ENCODE assay signal across 1 cellular context in the genomic region with DNA sequence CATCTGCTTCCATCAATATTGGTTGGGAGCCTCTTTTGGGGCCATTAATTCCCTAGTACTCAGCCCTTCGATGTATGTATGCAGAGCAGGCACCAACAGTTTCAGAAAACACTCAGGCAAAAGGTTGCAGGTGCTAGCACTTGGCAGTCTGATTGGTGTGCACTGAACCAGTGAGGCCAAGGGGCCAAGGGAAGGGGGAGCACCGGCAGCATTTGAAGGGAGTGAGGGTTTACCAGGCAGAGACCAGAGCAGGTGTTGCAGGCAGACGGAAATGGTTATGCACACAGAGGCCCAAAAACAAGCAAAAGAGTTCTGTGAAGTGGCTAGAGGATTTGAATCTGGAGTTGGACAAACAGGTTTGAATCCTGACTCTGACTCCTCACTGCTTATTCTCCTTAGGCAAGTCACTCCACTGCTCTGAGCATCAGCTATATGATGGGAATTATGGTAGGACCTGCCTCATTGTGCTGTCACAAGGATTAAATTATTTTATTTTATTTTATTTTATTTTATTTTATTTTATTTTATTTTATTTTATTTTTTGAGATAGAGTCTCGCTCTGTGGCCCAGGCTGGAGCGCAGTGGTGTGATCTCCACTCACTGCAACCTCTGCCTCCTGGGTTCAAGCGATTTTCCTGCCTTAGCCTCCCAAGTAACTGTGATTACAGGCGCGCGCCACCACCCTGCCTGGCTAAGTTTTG.
TF ChIP-seq lines count a peak whose summit lies in the region.

No MANE protein-coding gene starts in this region.

TF ChIP-seq in IMR-90, 13 proteins besides CTCF, POLR2A, EP300 and RAD21 (continued from another document):
- TF ChIP-seq, protein P1, sequence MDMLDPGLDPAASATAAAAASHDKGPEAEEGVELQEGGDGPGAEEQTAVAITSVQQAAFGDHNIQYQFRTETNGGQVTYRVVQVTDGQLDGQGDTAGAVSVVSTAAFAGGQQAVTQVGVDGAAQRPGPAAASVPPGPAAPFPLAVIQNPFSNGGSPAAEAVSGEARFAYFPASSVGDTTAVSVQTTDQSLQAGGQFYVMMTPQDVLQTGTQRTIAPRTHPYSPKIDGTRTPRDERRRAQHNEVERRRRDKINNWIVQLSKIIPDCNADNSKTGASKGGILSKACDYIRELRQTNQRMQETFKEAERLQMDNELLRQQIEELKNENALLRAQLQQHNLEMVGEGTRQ (IDR thresholded peaks at IDR 0.05; ENCODE audit: low read depth, low read length): no peak
- TF ChIP-seq RCOR1 (IDR thresholded peaks at IDR 0.05; ENCODE audit: insufficient replicate concordance, low read length) (no peak), MXI1 (IDR thresholded peaks at IDR 0.05; ENCODE audit: borderline replicate concordance, low read depth, low read length) (no peak), RFX5 (IDR thresholded peaks at IDR 0.05; ENCODE audit: low read depth, low read length) (no peak), BHLHE40 (IDR thresholded peaks at IDR 0.05; ENCODE audit: low read depth, low read length) (no peak), MAFK (IDR thresholded peaks at IDR 0.05; ENCODE audit: low read depth, low read length) (no peak), MAZ (IDR thresholded peaks at IDR 0.05; ENCODE audit: borderline replicate concordance, low read depth, low read length) (no peak)
- TF ChIP-seq, protein P2, sequence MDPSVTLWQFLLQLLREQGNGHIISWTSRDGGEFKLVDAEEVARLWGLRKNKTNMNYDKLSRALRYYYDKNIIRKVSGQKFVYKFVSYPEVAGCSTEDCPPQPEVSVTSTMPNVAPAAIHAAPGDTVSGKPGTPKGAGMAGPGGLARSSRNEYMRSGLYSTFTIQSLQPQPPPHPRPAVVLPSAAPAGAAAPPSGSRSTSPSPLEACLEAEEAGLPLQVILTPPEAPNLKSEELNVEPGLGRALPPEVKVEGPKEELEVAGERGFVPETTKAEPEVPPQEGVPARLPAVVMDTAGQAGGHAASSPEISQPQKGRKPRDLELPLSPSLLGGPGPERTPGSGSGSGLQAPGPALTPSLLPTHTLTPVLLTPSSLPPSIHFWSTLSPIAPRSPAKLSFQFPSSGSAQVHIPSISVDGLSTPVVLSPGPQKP (IDR thresholded peaks at IDR 0.05; ENCODE audit: borderline replicate concordance, low read depth, low read length): no peak
